Comparison of ENCODE assay signal across 17 cellular contexts in genomic region chr18:28040720-28041119, GRCh38.
"Had no signal": no experiment of that assay in that cellular context is flagged by ENCODE, and none has a peak within 500 bp of the region (broad histone marks: within the 10 kb centered on the region; RNA-seq: fewer than 3 reads in every experiment).

No MANE protein-coding gene starts in this region.

- H3K27me3 ChIP-seq: tibial nerve, vagina had no signal

- H3K36me3 ChIP-seq: tibial nerve, vagina had no signal

- H3K4me3 Mint-ChIP-seq: activated T-helper 1 cell treated with anti-CD3 and anti-CD28 coated beads, Interleukin-12 subunit alpha, Interleukin-12 subunit beta, Interleukin-2, Interleukin-4 antibody, amounts not matched to agents 30 ng/mL and 10 ng/mL and 1 ng/mL, durations not matched to agents 14 hours and 24 hours and 36 hours; immature natural killer cell; mesothelial cell of epicardium; stimulated activated naive B cell treated with anti-CD40 and anti-IgM and Interleukin-4, amounts not matched to agents 10 μg/mL and 1 μg/mL and 100 μg/mL, for 72 hours had no signal

- DNase-seq: activated CD4-positive, alpha-beta T cell treated with anti-CD3 and anti-CD28 coated beads, Interleukin-2, amount 50 U/mL, for 1 hour; activated CD8-positive, alpha-beta memory T cell treated with anti-CD3 and anti-CD28 coated beads for 24 hours; activated naive CD4-positive, alpha-beta T cell; central memory CD4-positive, alpha-beta T cell; cortex of kidney; effector CD8-positive, alpha-beta T cell; foreskin fibroblast; immature natural killer cell; stimulated activated CD4-positive, alpha-beta T cell treated with anti-CD3 and anti-CD28 coated beads, Interleukin-15, amount 100 ng/mL, for 24 hours; stimulated activated CD4-positive, alpha-beta T cell treated with anti-CD3 and anti-CD28 coated beads, Interleukin-4, amount 100 ng/mL, for 1 hour; stimulated activated naive B cell treated with anti-CD40 and anti-IgM and Interleukin-4, amounts not matched to agents 10 μg/mL and 1 μg/mL and 100 μg/mL, for 72 hours; T-helper 9 cell had no signal

- H3K4me3 ChIP-seq: tibial nerve, vagina had no signal

- H3K4me1 ChIP-seq: tibial nerve, vagina had no signal

- H3K9me3 ChIP-seq: tibial nerve, vagina had no signal

- H3K27ac ChIP-seq: tibial nerve, vagina had no signal

- H3K27ac Mint-ChIP-seq: activated T-helper 1 cell treated with anti-CD3 and anti-CD28 coated beads, Interleukin-12 subunit alpha, Interleukin-12 subunit beta, Interleukin-2, Interleukin-4 antibody, amounts not matched to agents 30 ng/mL and 10 ng/mL and 1 ng/mL, durations not matched to agents 14 hours and 24 hours and 36 hours; immature natural killer cell; mesothelial cell of epicardium; stimulated activated naive B cell treated with anti-CD40 and anti-IgM and Interleukin-4, amounts not matched to agents 10 μg/mL and 1 μg/mL and 100 μg/mL, for 72 hours had no signal

- H3K27me3 Mint-ChIP-seq: stimulated activated naive B cell treated with anti-CD40 and anti-IgM and Interleukin-4, amounts not matched to agents 10 μg/mL and 1 μg/mL and 100 μg/mL, for 72 hours had no signal

- H3K4me1 Mint-ChIP-seq: immature natural killer cell; stimulated activated naive B cell treated with anti-CD40 and anti-IgM and Interleukin-4, amounts not matched to agents 10 μg/mL and 1 μg/mL and 100 μg/mL, for 72 hours had no signal

- H3K36me3 Mint-ChIP-seq: immature natural killer cell; mesothelial cell of epicardium; stimulated activated naive B cell treated with anti-CD40 and anti-IgM and Interleukin-4, amounts not matched to agents 10 μg/mL and 1 μg/mL and 100 μg/mL, for 72 hours had no signal

- H3K9me3 Mint-ChIP-seq: mesothelial cell of epicardium; stimulated activated naive B cell treated with anti-CD40 and anti-IgM and Interleukin-4, amounts not matched to agents 10 μg/mL and 1 μg/mL and 100 μg/mL, for 72 hours had no signal

- ATAC-seq: activated CD4-positive, CD25-positive, alpha-beta regulatory T cell treated with anti-CD3 and anti-CD28 coated beads, Interleukin-2, amount 50 U/mL, for 24 hours; stimulated activated naive B cell treated with anti-CD40 and anti-IgM and Interleukin-4, amounts not matched to agents 10 μg/mL and 1 μg/mL and 100 μg/mL, for 72 hours had no signal
